Comparison of ENCODE assay signal across 8 cellular contexts in the genomic region with DNA sequence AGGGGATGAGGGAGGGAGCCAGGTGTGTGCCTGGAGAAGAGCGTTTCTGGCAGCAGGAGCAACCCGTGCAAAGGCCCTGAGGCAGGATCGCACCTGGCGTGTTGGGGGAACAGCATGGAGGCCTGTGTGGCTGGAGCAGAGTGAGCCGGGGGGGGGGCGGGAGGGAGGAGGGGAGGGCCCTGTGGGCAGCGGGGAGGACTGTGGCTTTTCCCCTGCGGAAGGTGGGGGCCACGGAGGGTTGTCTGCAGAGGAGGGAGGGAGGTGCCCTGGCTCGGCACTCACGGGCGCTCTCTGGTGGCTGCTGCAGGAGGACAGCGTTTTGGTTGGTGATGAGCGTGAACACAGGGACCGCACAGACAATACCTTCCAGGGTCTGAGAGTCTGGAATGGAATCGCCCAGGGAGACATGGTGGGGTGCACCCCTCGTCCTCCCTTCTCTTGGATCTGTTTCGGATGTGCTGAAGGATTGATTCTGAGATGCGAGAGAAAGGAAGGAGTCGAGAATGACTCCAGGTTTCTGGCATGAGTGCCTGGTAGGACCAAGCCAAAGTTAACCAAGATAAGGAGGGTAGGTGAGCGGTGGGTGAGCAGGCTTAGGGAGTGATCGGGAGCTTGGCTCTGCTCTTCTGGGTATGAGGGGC. TPM values are rescaled to one million over a fixed set of nuclear protein-coding genes. Genes with fewer than 3 reads are reported as not detected.
DNase-seq lines count a peak whose midpoint lies in the region; TF ChIP-seq lines count a peak whose summit lies in the region.

No MANE protein-coding gene starts in this region.

- TF ChIP-seq CTCF in GM12875 (IDR thresholded peaks at IDR 0.05; ENCODE audit: borderline replicate concordance, insufficient read depth, low read depth, low read length): peak; percentile 83

- no peak overlapping the region for H3K4me2 ChIP-seq in mesendoderm (ENCODE audit: low read length)

- H3K27ac ChIP-seq in mesendoderm (ENCODE audit: low read depth, low read length): no peak overlapping the region

- H3K4ac ChIP-seq in mesendoderm (ENCODE audit: low read depth, low read length): no peak overlapping the region

- H3K4me1 ChIP-seq in mesendoderm (ENCODE audit: control insufficient read depth, low read depth, low read length): no peaks in the 10 kb centered on the region

- no peaks in the 10 kb centered on the region for H3K36me3 ChIP-seq in mesendoderm (ENCODE audit: control insufficient read depth, insufficient read depth, low read length)

- H3K18ac ChIP-seq in mesendoderm (ENCODE audit: low read length): no peak overlapping the region

- no peak overlapping the region for H2BK120ac ChIP-seq in mesendoderm (ENCODE audit: low read depth, low read length)

- no peak overlapping the region for H3K56ac ChIP-seq in mesendoderm (ENCODE audit: low read length)

- H3K23ac ChIP-seq in mesendoderm (ENCODE audit: low read length): no peak overlapping the region

- H3K79me1 ChIP-seq in mesendoderm (ENCODE audit: low read length): peaks cover 31% of the 10 kb centered on the region

- H4K5ac ChIP-seq in mesendoderm (ENCODE audit: low read length): no peak overlapping the region

- H3K79me2 ChIP-seq in mesendoderm (ENCODE audit: control insufficient read depth, insufficient read depth, low read length): peaks cover 58% of the 10 kb centered on the region

- no peak overlapping the region for H2BK15ac ChIP-seq in mesendoderm (replicated peaks; ENCODE audit: low read depth)

- H3K4me3 ChIP-seq in GM12875 (ENCODE audit: low read depth, low read length) (no peak overlapping the region), mesendoderm (ENCODE audit: low read length) (no peak overlapping the region)

- no peak overlapping the region for H2AK5ac ChIP-seq in mesendoderm (ENCODE audit: low read length)

- DNase-seq in NCI-H69 (lab: John Stamatoyannopoulos, UW): peak; percentile 65
- DNase-seq in activated CD8-positive, alpha-beta memory T cell treated with anti-CD3 and anti-CD28 coated beads for 48 hours (ENCODE audit: low read depth in 2 of 3, low spot score in 2 of 3): peak; percentile 40 to 48 (median 45)
- peak; percentile 49 for DNase-seq in effector CD8-positive, alpha-beta T cell (lab: John Stamatoyannopoulos, UW)
- DNase-seq in mesendoderm: peak; percentile 77
- DNase-seq in stimulated activated CD8-positive, alpha-beta memory T cell treated with anti-CD3 and anti-CD28 coated beads, Interleukin-7, amount 100 ng/mL, for 48 hours (ENCODE audit: extremely low read depth in 1 of 2, low read depth in 1 of 2): peak; percentile 27 to 59
- no peak for DNase-seq in middle frontal gyrus (ENCODE audit: extremely low spot score, low spot score)
- DNase-seq in NCI-H1048 (lab: John Stamatoyannopoulos, UW): no peak

- H3K9ac ChIP-seq in mesendoderm (ENCODE audit: low read length): no peak overlapping the region

- no peak overlapping the region for H4K8ac ChIP-seq in mesendoderm (ENCODE audit: low read depth, low read length)

- H3K27me3 ChIP-seq in mesendoderm (ENCODE audit: insufficient read depth, low read length, poor library complexity): no peaks in the 10 kb centered on the region

- no peak overlapping the region for H2BK5ac ChIP-seq in mesendoderm (ENCODE audit: low read length)

- no CpG with 5 or more reads among the region's 22 CpGs for whole genome bisulfite sequencing in mesendoderm (ENCODE audit: extremely low coverage, insufficient coverage, low lambda C conversion rate)

RNA-seq across cellular contexts. Expression of gene RAB11B, which starts 6.5 kb away (rescaled TPM):
- 95.2 TPM for polyA plus RNA-seq in mesendoderm (2013, experiment 1 of 2)
- 94.3 TPM for polyA plus RNA-seq in mesendoderm (2013, experiment 2 of 2)

RNA-seq across cellular contexts. Expression of gene MARCHF2, which starts 16.4 kb away (rescaled TPM):
- 9.8 TPM for polyA plus RNA-seq in mesendoderm (2013, experiment 1 of 2)
- polyA plus RNA-seq in mesendoderm (2013, experiment 2 of 2): 10.2 TPM

RNA-seq across cellular contexts. Expression of gene ANGPTL4, which starts 32.7 kb away (rescaled TPM):
- 0.22 TPM for polyA plus RNA-seq in mesendoderm (2013, experiment 1 of 2)
- polyA plus RNA-seq in mesendoderm (2013, experiment 2 of 2): 0.18 TPM

RNA-seq across cellular contexts. Expression of gene HNRNPM, which starts 48.1 kb away (rescaled TPM):
- 329 TPM for polyA plus RNA-seq in mesendoderm (2013, experiment 1 of 2)
- 325 TPM for polyA plus RNA-seq in mesendoderm (2013, experiment 2 of 2)

RNA-seq across cellular contexts. Expression of gene KANK3, which starts 53.6 kb away (rescaled TPM):
- 0.41 TPM for polyA plus RNA-seq in mesendoderm (2013, experiment 1 of 2)
- polyA plus RNA-seq in mesendoderm (2013, experiment 2 of 2): 0.50 TPM

Comparison
In these comparisons a context has a peak if more than half of its experiments do, and no peak if none do; other contexts are left out.
1. DNase-seq: peak in NCI-H69 (single experiment), activated CD8-positive, alpha-beta memory T cell treated with anti-CD3 and anti-CD28 coated beads for 48 hours (3 of 3), effector CD8-positive, alpha-beta T cell (single experiment), mesendoderm (single experiment) and stimulated activated CD8-positive, alpha-beta memory T cell treated with anti-CD3 and anti-CD28 coated beads, Interleukin-7, amount 100 ng/mL, for 48 hours (2 of 2); none in middle frontal gyrus (single experiment) and NCI-H1048 (single experiment).